8 cellular contexts compared by ENCODE assay signal in the genomic region with DNA sequence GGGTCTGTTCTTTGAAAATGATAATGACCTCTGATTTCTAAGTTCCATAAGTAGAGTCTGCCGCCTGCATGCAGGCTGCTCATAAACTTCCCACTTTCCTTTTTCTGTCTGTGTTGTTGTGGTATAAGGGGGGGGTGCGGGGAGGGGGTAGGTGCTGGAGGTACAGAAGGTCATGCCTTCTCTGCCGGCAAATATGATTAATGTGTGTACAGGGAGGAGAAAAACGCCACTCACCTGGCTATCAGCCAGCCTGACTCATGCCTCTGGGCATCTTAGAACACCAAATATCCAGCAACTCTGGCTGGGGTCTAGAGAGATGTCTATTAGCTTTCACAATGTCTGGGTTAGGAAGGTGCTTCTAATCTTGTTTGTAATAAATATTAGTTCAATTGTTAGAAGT.
DNase-seq lines count a peak whose midpoint lies in the region; ATAC-seq and TF ChIP-seq lines count a peak whose summit lies in the region.

No MANE protein-coding gene starts in this region.

- no peaks in the 10 kb centered on the region for H3K36me3 ChIP-seq in neural progenitor cell
- H3K36me3 ChIP-seq in naive thymus-derived CD4-positive, alpha-beta T cell (ENCODE audit: control insufficient read depth in 2 of 3, insufficient read depth in 3 of 3, low read length in 3 of 3): no peaks in the 10 kb centered on the region

- CTCF ChIA-PET in naive thymus-derived CD4-positive, alpha-beta T cell (lab: Charles Lee): no interaction called here
- CTCF ChIA-PET in activated CD8-positive, alpha-beta T cell treated with anti-CD3 and anti-CD28 coated beads for 36 hours (lab: Charles Lee): no interaction called here

- H3K4me1 ChIP-seq in neural progenitor cell: peaks cover 66% of the 10 kb centered on the region
- H3K4me1 ChIP-seq in naive thymus-derived CD4-positive, alpha-beta T cell (ENCODE audit: control insufficient read depth in 2 of 2, insufficient read depth in 2 of 2, low read length in 2 of 2): peaks cover 6% of the 10 kb centered on the region in 2 donors

- no peaks in the 10 kb centered on the region for H3K9me3 ChIP-seq in neural progenitor cell (ENCODE audit: low read depth)
- H3K9me3 ChIP-seq in naive thymus-derived CD4-positive, alpha-beta T cell (ENCODE audit: control insufficient read depth in 2 of 3, low read length in 3 of 3): no peaks in the 10 kb centered on the region

- no peaks in the 10 kb centered on the region for H3K27me3 ChIP-seq in neural progenitor cell
- H3K27me3 ChIP-seq in naive thymus-derived CD4-positive, alpha-beta T cell (ENCODE audit: control insufficient read depth in 2 of 2, insufficient read depth in 2 of 2, low read length in 2 of 2): no peaks in the 10 kb centered on the region

- peaks cover 7% of the 10 kb centered on the region for H3K36me3 Mint-ChIP-seq in neural progenitor cell
- H3K36me3 Mint-ChIP-seq in naive thymus-derived CD4-positive, alpha-beta T cell: no peaks in the 10 kb centered on the region
- H3K36me3 Mint-ChIP-seq in activated CD8-positive, alpha-beta T cell treated with anti-CD3 and anti-CD28 coated beads for 36 hours (ENCODE audit: low read depth): no peaks in the 10 kb centered on the region

- no peak overlapping the region for H3K4me3 ChIP-seq in neural progenitor cell
- no peak overlapping the region for H3K4me3 ChIP-seq in naive thymus-derived CD4-positive, alpha-beta T cell (ENCODE audit: low read length)

- H3K79me2 ChIP-seq in neural progenitor cell (ENCODE audit: low read depth): peaks cover 100% of the 10 kb centered on the region

- H3K4me1 Mint-ChIP-seq in neural progenitor cell: peaks cover 81% of the 10 kb centered on the region
- peaks cover 0 to 22% (median 8%) of the 10 kb centered on the region in 7 donors for H3K4me1 Mint-ChIP-seq in naive thymus-derived CD4-positive, alpha-beta T cell
- peaks cover 5% of the 10 kb centered on the region for H3K4me1 Mint-ChIP-seq in activated CD8-positive, alpha-beta T cell treated with anti-CD3 and anti-CD28 coated beads for 36 hours (ENCODE audit: low read depth)

- H3F3A ChIP-seq in neural progenitor cell (ENCODE audit: low read depth): peaks cover 53% of the 10 kb centered on the region

- H4K20me1 ChIP-seq in neural progenitor cell (ENCODE audit: low read depth): peaks cover 100% of the 10 kb centered on the region

- TF ChIP-seq CTCF in neural progenitor cell (IDR thresholded peaks at IDR 0.05): no peak
- TF ChIP-seq CTCF in activated CD8-positive, alpha-beta T cell treated with anti-CD3 and anti-CD28 coated beads for 36 hours (IDR thresholded peaks at IDR 0.05): no peak

- no peak overlapping the region for H3K4me3 Mint-ChIP-seq in neural progenitor cell
- no peak overlapping the region for H3K4me3 Mint-ChIP-seq in naive thymus-derived CD4-positive, alpha-beta T cell
- no peak overlapping the region for H3K4me3 Mint-ChIP-seq in activated CD8-positive, alpha-beta T cell treated with anti-CD3 and anti-CD28 coated beads for 36 hours

- H2AFZ ChIP-seq in neural progenitor cell (replicated peaks): no peak overlapping the region

- peak overlapping the region; percentile 31 for H3K27ac ChIP-seq in neural progenitor cell
- H3K27ac ChIP-seq in naive thymus-derived CD4-positive, alpha-beta T cell (ENCODE audit: low read depth, low read length): no peak overlapping the region

- no peak overlapping the region for H3K9ac ChIP-seq in neural progenitor cell

- no peak overlapping the region for H3K4me2 ChIP-seq in neural progenitor cell

- no peaks in the 10 kb centered on the region for H3K9me3 Mint-ChIP-seq in neural progenitor cell
- H3K9me3 Mint-ChIP-seq in naive thymus-derived CD4-positive, alpha-beta T cell: no peaks in the 10 kb centered on the region
- no peaks in the 10 kb centered on the region for H3K9me3 Mint-ChIP-seq in activated CD8-positive, alpha-beta T cell treated with anti-CD3 and anti-CD28 coated beads for 36 hours

- H3K27ac Mint-ChIP-seq in neural progenitor cell: peak overlapping the region; percentile 78
- no peak overlapping the region for H3K27ac Mint-ChIP-seq in naive thymus-derived CD4-positive, alpha-beta T cell
- H3K27ac Mint-ChIP-seq in activated CD8-positive, alpha-beta T cell treated with anti-CD3 and anti-CD28 coated beads for 36 hours: no peak overlapping the region

- peak; percentile 43 for DNase-seq in NCI-H2029 treated with DMSO at 0.1 percent for 48 hours (lab: John Stamatoyannopoulos, UW)
- DNase-seq in dermis microvascular lymphatic vessel endothelial cell (ENCODE audit: low read depth in 2 of 2): peak; percentile 92 to 99
- DNase-seq in neural progenitor cell (ENCODE audit: low spot score): no peak
- DNase-seq in naive thymus-derived CD4-positive, alpha-beta T cell: no peak
- DNase-seq in activated CD8-positive, alpha-beta T cell treated with anti-CD3 and anti-CD28 coated beads for 36 hours: no peak
- DNase-seq in iPS-NIHi7 (ENCODE audit: extremely low spot score): no peak
- no peak for DNase-seq in NCI-H1092 (lab: John Stamatoyannopoulos, UW)

- intact Hi-C loops in naive thymus-derived CD4-positive, alpha-beta T cell (cut with micrococcal nuclease): no loop called here
- intact Hi-C loops in activated CD8-positive, alpha-beta T cell treated with anti-CD3 and anti-CD28 coated beads for 36 hours (cut with micrococcal nuclease): no loop called here

- POLR2A ChIA-PET in naive thymus-derived CD4-positive, alpha-beta T cell (lab: Charles Lee): no interaction called here
- POLR2A ChIA-PET in activated CD8-positive, alpha-beta T cell treated with anti-CD3 and anti-CD28 coated beads for 36 hours (lab: Charles Lee): no interaction called here

- peak; percentile 50 for ATAC-seq in GM21360 (IDR thresholded peaks at IDR 0.05; ENCODE audit: unreplicated experiment)
- ATAC-seq in naive thymus-derived CD4-positive, alpha-beta T cell: no peak
- no peak for ATAC-seq in activated CD8-positive, alpha-beta T cell treated with anti-CD3 and anti-CD28 coated beads for 36 hours

- H3K27me3 Mint-ChIP-seq in neural progenitor cell (ENCODE audit: insufficient read depth, low read depth): no peaks in the 10 kb centered on the region
- H3K27me3 Mint-ChIP-seq in naive thymus-derived CD4-positive, alpha-beta T cell: peaks cover 0 to 16% (median 11%) of the 10 kb centered on the region in 5 donors
- H3K27me3 Mint-ChIP-seq in activated CD8-positive, alpha-beta T cell treated with anti-CD3 and anti-CD28 coated beads for 36 hours: peaks cover 3% of the 10 kb centered on the region

Comparison
In these comparisons a context has a peak if more than half of its experiments do, and no peak if none do; other contexts are left out.
1. DNase-seq: peak in NCI-H2029 treated with DMSO at 0.1 percent for 48 hours (single experiment) and dermis microvascular lymphatic vessel endothelial cell (2 of 2); none in neural progenitor cell (single experiment), naive thymus-derived CD4-positive, alpha-beta T cell (0 of 9), activated CD8-positive, alpha-beta T cell treated with anti-CD3 and anti-CD28 coated beads for 36 hours (single experiment), iPS-NIHi7 (single experiment) and NCI-H1092 (single experiment).